ENCODE assay signal across 1 cellular context in genomic region chr4:181939199-181939945, GRCh38.
TF ChIP-seq lines count a peak whose summit lies in the region.

No MANE protein-coding gene starts in this region.

TF ChIP-seq in H1, 55 proteins besides CTCF, POLR2A, EP300 and RAD21 (continued from another document):
- TF ChIP-seq CHD7 (IDR thresholded peaks at IDR 0.05; ENCODE audit: insufficient replicate concordance, low read length) (no peak), SIX5 (IDR thresholded peaks at IDR 0.05; ENCODE audit: low read depth, low read length) (no peak), E2F6 (IDR thresholded peaks at IDR 0.05) (no peak), CBX5 (IDR thresholded peaks at IDR 0.05; ENCODE audit: low read depth, low read length) (no peak), TCF12 (IDR thresholded peaks at IDR 0.05; ENCODE audit: low read depth, low read length) (no peak), ATF2 (IDR thresholded peaks at IDR 0.05; ENCODE audit: low read length) (no peak), GTF2F1 (IDR thresholded peaks at IDR 0.05; ENCODE audit: borderline replicate concordance, low read depth, low read length) (no peak), TAF1 (IDR thresholded peaks at IDR 0.05; ENCODE audit: low read depth, low read length) (no peak), TEAD4 (IDR thresholded peaks at IDR 0.05; ENCODE audit: low read depth, low read length) (no peak), SIN3A (conservative IDR thresholded peaks at IDR 0.05 in 1 of 2, IDR thresholded peaks at IDR 0.05 in 1 of 2; ENCODE audit: low read depth in 1 of 2, low read length in 2 of 2) (no peak), SRF (IDR thresholded peaks at IDR 0.05; ENCODE audit: low read depth, low read length) (no peak), HDAC2 (IDR thresholded peaks at IDR 0.05; ENCODE audit: borderline replicate concordance in 1 of 2, low read depth in 2 of 2, low read length in 2 of 2) (no peak), CHD2 (IDR thresholded peaks at IDR 0.05; ENCODE audit: low read length) (no peak), CTBP2 (IDR thresholded peaks at IDR 0.05; ENCODE audit: borderline replicate concordance, insufficient read depth, insufficient read length, low read length) (no peak), FOSL1 (IDR thresholded peaks at IDR 0.05; ENCODE audit: insufficient read depth, low read depth, low read length) (no peak)
